Comparison of ENCODE assay signal across 26 cellular contexts in the genomic region with DNA sequence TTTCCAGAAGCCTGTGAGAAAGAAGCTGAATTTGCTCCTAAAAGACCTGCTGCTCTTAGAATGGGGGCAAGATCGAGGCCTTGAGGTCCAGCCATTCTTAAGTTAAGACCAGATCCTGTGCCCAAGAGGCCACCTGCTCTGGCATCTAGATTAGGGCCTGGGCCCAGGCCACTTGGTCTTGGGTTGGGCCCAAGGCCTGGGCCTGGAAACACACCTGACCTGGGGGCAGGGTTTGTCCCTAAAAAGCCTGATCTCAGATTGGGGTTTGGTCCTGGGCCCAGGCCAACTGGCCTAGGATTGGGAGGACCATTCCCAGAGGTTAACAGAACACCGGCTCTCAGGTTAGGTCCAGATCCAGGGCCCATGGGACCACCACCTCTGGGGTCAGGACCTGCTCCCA.
"Had no signal": no experiment of that assay in that cellular context is flagged by ENCODE, and none has a peak within 500 bp of the region (broad histone marks: within the 10 kb centered on the region; RNA-seq: fewer than 3 reads in every experiment).

No MANE protein-coding gene starts in this region.

- H3K9me3 ChIP-seq: esophagus squamous epithelium, gastroesophageal sphincter had no signal

- H3K27ac ChIP-seq: esophagus squamous epithelium, gastroesophageal sphincter, WERI-Rb-1 had no signal

- H3K4me3 ChIP-seq: esophagus squamous epithelium, gastroesophageal sphincter had no signal

- ATAC-seq: activated CD4-positive, CD25-positive, alpha-beta regulatory T cell treated with anti-CD3 and anti-CD28 coated beads, Interleukin-2, amount 50 U/mL, for 24 hours; activated naive CD4-positive, alpha-beta T cell treated with anti-CD3 and anti-CD28 coated beads, Interleukin-2, amount 50 U/mL, for 72 hours; activated T-cell treated with anti-CD3 and anti-CD28 coated beads, Interleukin-2, amount 50 U/mL, for 72 hours; effector memory CD8-positive, alpha-beta T cell; gastroesophageal sphincter; T-helper 17 cell had no signal

- DNase-seq: activated B cell treated with CpG ODN at 0.5 μM for 24 hours; activated CD4-positive, alpha-beta memory T cell treated with anti-CD3 and anti-CD28 coated beads, Interleukin-2, amount 10 ng/mL, durations not matched to agents 7 days and 5 days; activated CD4-positive, alpha-beta T cell treated with anti-CD3 and anti-CD28 coated beads, Interleukin-2, amount 10 ng/mL, durations not matched to agents 24 days and 14 days; activated CD8-positive, alpha-beta memory T cell treated with anti-CD3 and anti-CD28 coated beads, Interleukin-2, amount 50 U/mL, for 48 hours; activated gamma-delta T cell; activated naive CD4-positive, alpha-beta T cell; activated naive CD4-positive, alpha-beta T cell treated with anti-CD3 and anti-CD28 coated beads, Interleukin-2, amount 10 ng/mL, durations not matched to agents 7 days and 5 days; activated T-cell treated with anti-CD3 and anti-CD28 coated beads for 4 hours; activated T-cell treated with anti-CD3 and anti-CD28 coated beads, Interleukin-2, amount 50 U/mL, for 24 hours; activated T-cell treated with anti-CD3 and anti-CD28 coated beads, Interleukin-2, amount 50 U/mL, for 72 hours; anterior cingulate cortex; caudate nucleus; cortex of kidney; dermis blood vessel endothelial cell; effector CD4-positive, alpha-beta T cell; effector memory CD8-positive, alpha-beta T cell; erythroblast; esophagus squamous epithelium; foreskin melanocyte; T-helper 1 cell; T-helper 17 cell; T1000; WERI-Rb-1 had no signal

- H3K27me3 ChIP-seq: esophagus squamous epithelium, gastroesophageal sphincter had no signal
